In genomic region chr18:38459086-38459485, GRCh38 we compare ENCODE assay signal across 18 cellular contexts.
"Had no signal": no experiment of that assay in that cellular context is flagged by ENCODE, and none has a peak within 500 bp of the region (broad histone marks: within the 10 kb centered on the region; RNA-seq: fewer than 3 reads in every experiment).

No MANE protein-coding gene starts in this region.

- H3K79me2 ChIP-seq: parathyroid adenoma had no signal

- H3K9me3 Mint-ChIP-seq: activated naive CD8-positive, alpha-beta T cell treated with anti-CD3 and anti-CD28 coated beads, Interleukin-2, amount 50 U/mL, for 24 hours; activated T-helper 1 cell treated with anti-CD3 and anti-CD28 coated beads, Interleukin-12 subunit alpha, Interleukin-12 subunit beta, Interleukin-2, Interleukin-4 antibody, amounts not matched to agents 30 ng/mL and 10 ng/mL and 1 ng/mL, durations not matched to agents 14 hours and 24 hours and 36 hours; endodermal cell had no signal

- H3K9me3 ChIP-seq: left lung, right atrium auricular region, tibial nerve had no signal

- H3K27me3 ChIP-seq: left lung, right atrium auricular region, tibial nerve had no signal

- H3K27ac Mint-ChIP-seq: activated CD8-positive, alpha-beta T cell treated with anti-CD3 and anti-CD28 coated beads, Interleukin-2, amount 10 ng/mL, durations not matched to agents 7 days and 5 days; activated naive CD8-positive, alpha-beta T cell treated with anti-CD3 and anti-CD28 coated beads, Interleukin-2, amount 50 U/mL, for 24 hours; activated T-helper 1 cell treated with anti-CD3 and anti-CD28 coated beads, Interleukin-12 subunit alpha, Interleukin-12 subunit beta, Interleukin-2, Interleukin-4 antibody, amounts not matched to agents 30 ng/mL and 10 ng/mL and 1 ng/mL, durations not matched to agents 14 hours and 24 hours and 36 hours; dendritic cell treated with granulocyte-macrophage colony-stimulating factor and Interleukin-4, amounts not matched to agents 40 ng/mL and 50 ng/mL, for 4 days; endodermal cell had no signal

- DNase-seq: activated CD4-positive, alpha-beta T cell treated with anti-CD3 and anti-CD28 coated beads for 48 hours; activated CD8-positive, alpha-beta memory T cell treated with anti-CD3 and anti-CD28 coated beads, Interleukin-2, amount 50 U/mL, for 48 hours; activated CD8-positive, alpha-beta T cell treated with anti-CD3 and anti-CD28 coated beads, Interleukin-2, amount 10 ng/mL, durations not matched to agents 7 days and 5 days; activated naive CD4-positive, alpha-beta T cell treated with Interleukin-2 at 50 U/mL for 16 hours; activated naive CD8-positive, alpha-beta T cell treated with anti-CD3 and anti-CD28 coated beads, Interleukin-2, amount 50 U/mL, for 24 hours; endodermal cell; erythroblast; small intestine; T-helper 1 cell had no signal

- H2AFZ ChIP-seq: parathyroid adenoma had no signal

- H3K4me1 ChIP-seq: left lung, parathyroid adenoma, right atrium auricular region, tibial nerve had no signal

- H3K27me3 Mint-ChIP-seq: activated naive CD8-positive, alpha-beta T cell treated with anti-CD3 and anti-CD28 coated beads, Interleukin-2, amount 50 U/mL, for 24 hours; dendritic cell treated with granulocyte-macrophage colony-stimulating factor and Interleukin-4, amounts not matched to agents 40 ng/mL and 50 ng/mL, for 4 days had no signal

- H3K27ac ChIP-seq: left lung, parathyroid adenoma, tibial nerve, VCaP had no signal

- H3K36me3 ChIP-seq: left lung, right atrium auricular region, tibial nerve had no signal

- FAIRE-seq: islet of Langerhans, small intestine had no signal

- H3K4me1 Mint-ChIP-seq: activated naive CD8-positive, alpha-beta T cell treated with anti-CD3 and anti-CD28 coated beads, Interleukin-2, amount 50 U/mL, for 24 hours; neural crest cell had no signal

- H3K4me3 Mint-ChIP-seq: activated CD8-positive, alpha-beta T cell treated with anti-CD3 and anti-CD28 coated beads, Interleukin-2, amount 10 ng/mL, durations not matched to agents 7 days and 5 days; activated naive CD8-positive, alpha-beta T cell treated with anti-CD3 and anti-CD28 coated beads, Interleukin-2, amount 50 U/mL, for 24 hours; activated T-helper 1 cell treated with anti-CD3 and anti-CD28 coated beads, Interleukin-12 subunit alpha, Interleukin-12 subunit beta, Interleukin-2, Interleukin-4 antibody, amounts not matched to agents 30 ng/mL and 10 ng/mL and 1 ng/mL, durations not matched to agents 14 hours and 24 hours and 36 hours; dendritic cell treated with granulocyte-macrophage colony-stimulating factor and Interleukin-4, amounts not matched to agents 40 ng/mL and 50 ng/mL, for 4 days; endodermal cell; neural crest cell had no signal

- H3K9ac ChIP-seq: parathyroid adenoma had no signal

- H3K4me3 ChIP-seq: left lung, right atrium auricular region, tibial nerve had no signal
